ENCODE assay signal across 13 cellular contexts in the genomic region with DNA sequence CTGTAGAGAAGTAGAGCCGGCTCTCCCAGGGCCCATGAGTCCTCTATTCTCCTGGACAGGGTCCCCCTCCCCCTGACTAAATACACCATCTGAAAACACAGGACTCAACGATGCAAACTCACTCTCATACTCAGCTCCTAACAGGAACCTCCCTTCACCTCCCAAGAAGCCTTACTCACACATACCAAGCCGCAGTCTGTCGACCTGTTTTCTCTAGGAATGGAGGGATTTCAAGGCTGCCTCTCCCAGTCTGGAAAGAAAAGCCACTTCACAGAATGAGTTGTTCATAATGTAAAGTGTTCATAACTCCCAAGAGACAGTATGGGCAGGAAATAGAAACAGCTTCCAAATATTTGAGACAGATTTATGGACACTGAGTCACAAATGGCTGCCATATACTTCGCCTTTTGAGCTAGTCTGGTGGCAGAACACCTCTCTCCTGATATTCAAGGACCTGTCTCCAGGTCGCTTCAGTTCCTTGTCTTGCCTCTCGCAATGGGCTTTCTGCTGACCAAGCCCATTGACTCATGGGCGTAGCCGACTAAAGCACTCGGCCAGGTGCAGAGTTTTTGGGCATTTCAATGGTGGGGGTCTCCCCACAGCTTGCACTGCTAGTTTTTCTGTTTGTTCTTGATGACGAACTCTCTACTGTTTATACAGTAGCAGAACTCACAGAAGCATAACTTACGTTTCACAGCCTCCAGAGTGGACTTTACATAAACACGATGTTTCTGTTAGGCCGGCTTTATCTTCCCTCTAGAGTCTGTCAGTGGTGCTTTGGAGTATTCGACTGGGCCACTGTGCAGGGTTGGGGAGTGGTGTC. TPM values are rescaled to one million over a fixed set of nuclear protein-coding genes. Genes with fewer than 3 reads are reported as not detected.
A peak's percentile ranks its signal among the peaks of the same experiment; 100 is the strongest.
DNase-seq lines count a peak whose midpoint lies in the region; ATAC-seq, FAIRE-seq and TF ChIP-seq lines count a peak whose summit lies in the region.
"Had no signal": no experiment of that assay in that cellular context is flagged by ENCODE, and none has a peak within 500 bp of the region (broad histone marks: within the 10 kb centered on the region; RNA-seq: fewer than 3 reads in every experiment).

No MANE protein-coding gene starts in this region.

- H3K27me3 Mint-ChIP-seq in astrocyte (ENCODE audit: low read depth, unreplicated experiment) = no peaks in the 10 kb centered on the region
- no peaks in the 10 kb centered on the region for H3K27me3 Mint-ChIP-seq in activated CD8-positive, alpha-beta T cell treated with anti-CD3 and anti-CD28 coated beads, Interleukin-2, amount 10 ng/mL, durations not matched to agents 7 days and 5 days (ENCODE audit: low read depth)
- peaks cover 3% of the 10 kb centered on the region for H3K27me3 Mint-ChIP-seq in activated CD4-positive, alpha-beta memory T cell treated with anti-CD3 and anti-CD28 coated beads for 36 hours

- peak overlapping the region; percentile 97 for H3K27ac ChIP-seq in astrocyte (ENCODE audit: low read depth, low read length)
- peak overlapping the region in 1 of 2 donors; percentile 33 for H3K27ac ChIP-seq in left lung
- peak overlapping the region; percentile 95 to 97 for H3K27ac ChIP-seq in thoracic aorta
- H3K27ac ChIP-seq in OCI-LY7 (ENCODE audit: low read depth, low read length, poor library complexity, severe bottlenecking) = no peak overlapping the region

- no peak overlapping the region for H3K4me3 Mint-ChIP-seq in astrocyte (ENCODE audit: unreplicated experiment)
- H3K4me3 Mint-ChIP-seq in activated CD8-positive, alpha-beta T cell treated with anti-CD3 and anti-CD28 coated beads, Interleukin-2, amount 10 ng/mL, durations not matched to agents 7 days and 5 days = no peak overlapping the region
- no peak overlapping the region for H3K4me3 Mint-ChIP-seq in activated CD4-positive, alpha-beta memory T cell treated with anti-CD3 and anti-CD28 coated beads for 36 hours
- H3K4me3 Mint-ChIP-seq: T-helper 2 cell treated with Interferon-gamma antibody and Interleukin-4, amounts not matched to agents 5 μg/mL and 100 μg/mL, for 36 hours had no signal

- H3K79me2 ChIP-seq in astrocyte (ENCODE audit: insufficient read depth, low read length) (peaks cover 26% of the 10 kb centered on the region), OCI-LY7 (ENCODE audit: insufficient read depth, low read depth, low read length) (no peaks in the 10 kb centered on the region)

- no peaks in the 10 kb centered on the region for H3K9me3 ChIP-seq in astrocyte (ENCODE audit: insufficient read depth, low read depth, low read length)
- H3K9me3 ChIP-seq in left lung = no peaks in the 10 kb centered on the region
- H3K9me3 ChIP-seq in thoracic aorta = no peaks in the 10 kb centered on the region
- H3K9me3 ChIP-seq in OCI-LY7 (ENCODE audit: low read length) = no peaks in the 10 kb centered on the region
- H3K9me3 ChIP-seq: upper lobe of left lung had no signal

- H3K27ac Mint-ChIP-seq in astrocyte (ENCODE audit: unreplicated experiment) = peak overlapping the region; percentile 92
- H3K27ac Mint-ChIP-seq in activated CD8-positive, alpha-beta T cell treated with anti-CD3 and anti-CD28 coated beads, Interleukin-2, amount 10 ng/mL, durations not matched to agents 7 days and 5 days = no peak overlapping the region
- no peak overlapping the region for H3K27ac Mint-ChIP-seq in activated CD4-positive, alpha-beta memory T cell treated with anti-CD3 and anti-CD28 coated beads for 36 hours
- H3K27ac Mint-ChIP-seq: T-helper 2 cell treated with Interferon-gamma antibody and Interleukin-4, amounts not matched to agents 5 μg/mL and 100 μg/mL, for 36 hours had no signal

- H2AFZ ChIP-seq in astrocyte (ENCODE audit: low read depth, low read length) = peak overlapping the region; percentile 2
- no peak overlapping the region for H2AFZ ChIP-seq in OCI-LY7 (ENCODE audit: low read length)

- no peaks in the 10 kb centered on the region for H3K27me3 ChIP-seq in astrocyte (ENCODE audit: insufficient read depth, low read length)
- H3K27me3 ChIP-seq in left lung = no peaks in the 10 kb centered on the region
- H3K27me3 ChIP-seq in thoracic aorta (replicated peaks; ENCODE audit: insufficient read depth) = no peaks in the 10 kb centered on the region
- H3K27me3 ChIP-seq: upper lobe of left lung had no signal

- peak; percentile 100 for FAIRE-seq in astrocyte (lab: Jason Lieb, UNC)

- DNase-seq in HCEC 1CT (peak; percentile 83), astrocyte (ENCODE audit: low read depth) (peak; percentile 90), left lung (no peak), thoracic aorta (ENCODE audit: low spot score) (no peak), OCI-LY7 (ENCODE audit: low spot score) (no peak)
- DNase-seq in activated CD8-positive, alpha-beta T cell treated with anti-CD3 and anti-CD28 coated beads, Interleukin-2, amount 10 ng/mL, durations not matched to agents 7 days and 5 days = no peak
- no peak for DNase-seq in activated CD4-positive, alpha-beta memory T cell treated with anti-CD3 and anti-CD28 coated beads for 36 hours
- DNase-seq: activated T-cell treated with anti-CD3 and anti-CD28 coated beads, Interleukin-2, amount 50 U/mL, for 1 hour; DMS79; NCI-H748 treated with DMSO at 0.1 percent for 48 hours; upper lobe of left lung had no signal

- H4K20me1 ChIP-seq in astrocyte (ENCODE audit: insufficient read depth, low read length) (peaks cover 22% of the 10 kb centered on the region), OCI-LY7 (ENCODE audit: insufficient read depth, low read length) (no peaks in the 10 kb centered on the region)

- intact Hi-C loops in left lung (cut with DNase I) = no loop called here
- intact Hi-C loops in OCI-LY7 (cut with micrococcal nuclease; ENCODE audit: unreplicated experiment) = no loop called here
- intact Hi-C loops in activated CD4-positive, alpha-beta memory T cell treated with anti-CD3 and anti-CD28 coated beads for 36 hours (cut with micrococcal nuclease) = no loop called here

- peak; percentile 7 for ATAC-seq in left lung
- ATAC-seq in thoracic aorta (ENCODE audit: insufficient number of reproducible peaks, low FRiP score, low read depth) = no peak
- ATAC-seq in HG03469 (IDR thresholded peaks at IDR 0.05; ENCODE audit: unreplicated experiment) = no peak
- no peak for ATAC-seq in activated CD8-positive, alpha-beta T cell treated with anti-CD3 and anti-CD28 coated beads, Interleukin-2, amount 10 ng/mL, durations not matched to agents 7 days and 5 days

- H3K9ac ChIP-seq in astrocyte (ENCODE audit: low read length) = peak overlapping the region; percentile 93

- H3K4me1 ChIP-seq in astrocyte (ENCODE audit: insufficient read depth, low read length) (peaks cover 39% of the 10 kb centered on the region), left lung (no peaks in the 10 kb centered on the region), thoracic aorta (ENCODE audit: control insufficient read depth in 1 of 2, low read depth in 2 of 2) (peaks cover 7 to 44% of the 10 kb centered on the region in 2 donors), OCI-LY7 (ENCODE audit: insufficient read depth, low read length, poor library complexity, severe bottlenecking) (no peaks in the 10 kb centered on the region)

- H3K9me2 ChIP-seq in OCI-LY7 (ENCODE audit: insufficient read depth, low read length) = no peaks in the 10 kb centered on the region

- no peaks in the 10 kb centered on the region for H3K36me3 ChIP-seq in astrocyte (ENCODE audit: insufficient read depth, low read length)
- H3K36me3 ChIP-seq in left lung = no peaks in the 10 kb centered on the region
- peaks cover 17% of the 10 kb centered on the region for H3K36me3 ChIP-seq in thoracic aorta
- no peaks in the 10 kb centered on the region for H3K36me3 ChIP-seq in OCI-LY7 (ENCODE audit: insufficient read depth, low read length)
- H3K36me3 ChIP-seq: upper lobe of left lung had no signal

- H3K4me1 Mint-ChIP-seq in astrocyte (ENCODE audit: low read depth, unreplicated experiment) = peaks cover 55% of the 10 kb centered on the region
- H3K4me1 Mint-ChIP-seq in activated CD8-positive, alpha-beta T cell treated with anti-CD3 and anti-CD28 coated beads, Interleukin-2, amount 10 ng/mL, durations not matched to agents 7 days and 5 days (ENCODE audit: low read depth) = no peaks in the 10 kb centered on the region
- no peaks in the 10 kb centered on the region for H3K4me1 Mint-ChIP-seq in activated CD4-positive, alpha-beta memory T cell treated with anti-CD3 and anti-CD28 coated beads for 36 hours (ENCODE audit: low read depth)

- no TSS peak for BruUV-seq in OCI-LY7 (replicated peaks; lab: Mats Ljungman, UMichigan)

- H3K4me3 ChIP-seq in astrocyte (ENCODE audit: insufficient read depth, low read depth, low read length) (peak overlapping the region; percentile 1), left lung (no peak overlapping the region), thoracic aorta (peak overlapping the region; percentile 2), OCI-LY7 (ENCODE audit: low read depth, low read length, poor library complexity, severe bottlenecking) (no peak overlapping the region)
- H3K4me3 ChIP-seq: upper lobe of left lung had no signal

- H3K9me3 Mint-ChIP-seq in astrocyte (ENCODE audit: unreplicated experiment) = no peaks in the 10 kb centered on the region
- H3K9me3 Mint-ChIP-seq in activated CD8-positive, alpha-beta T cell treated with anti-CD3 and anti-CD28 coated beads, Interleukin-2, amount 10 ng/mL, durations not matched to agents 7 days and 5 days (ENCODE audit: insufficient read depth) = no peaks in the 10 kb centered on the region
- H3K9me3 Mint-ChIP-seq in activated CD4-positive, alpha-beta memory T cell treated with anti-CD3 and anti-CD28 coated beads for 36 hours = no peaks in the 10 kb centered on the region
- H3K9me3 Mint-ChIP-seq: T-helper 2 cell treated with Interferon-gamma antibody and Interleukin-4, amounts not matched to agents 5 μg/mL and 100 μg/mL, for 36 hours had no signal

- H3K4me2 ChIP-seq in astrocyte (ENCODE audit: low read length) (peak overlapping the region; percentile 96), OCI-LY7 (ENCODE audit: low read length) (no peak overlapping the region)

- TF ChIP-seq CTCF in astrocyte (IDR thresholded peaks at IDR 0.05; ENCODE audit: insufficient read depth, low read depth, low read length) (no peak), left lung (IDR thresholded peaks at IDR 0.05) (no peak), thoracic aorta (IDR thresholded peaks at IDR 0.05) (no peak), OCI-LY7 (conservative IDR thresholded peaks at IDR 0.05; ENCODE audit: low read length) (no peak)

- POLR2A ChIA-PET in activated CD8-positive, alpha-beta T cell treated with anti-CD3 and anti-CD28 coated beads, Interleukin-2, amount 10 ng/mL, durations not matched to agents 7 days and 5 days (lab: Charles Lee) = no interaction called here
- POLR2A ChIA-PET in OCI-LY7 (lab: Charles Lee) = no interaction called here
- POLR2A ChIA-PET in activated CD4-positive, alpha-beta memory T cell treated with anti-CD3 and anti-CD28 coated beads for 36 hours (lab: Charles Lee) = no interaction called here

- CTCF ChIA-PET in activated CD8-positive, alpha-beta T cell treated with anti-CD3 and anti-CD28 coated beads, Interleukin-2, amount 10 ng/mL, durations not matched to agents 7 days and 5 days (lab: Charles Lee) = interaction anchor here (0.9 kb wide), 1 partner anchor 36 kb away, joined by 4 read pairs; no protein-coding TSS in a partner anchor
- CTCF ChIA-PET in OCI-LY7 (lab: Charles Lee; ENCODE audit: unreplicated experiment) = no interaction called here
- CTCF ChIA-PET in activated CD4-positive, alpha-beta memory T cell treated with anti-CD3 and anti-CD28 coated beads for 36 hours (lab: Charles Lee) = interaction anchor here (0.8 kb wide), 1 partner anchor 22 kb away, joined by 3 read pairs; no protein-coding TSS in a partner anchor

- no peaks in the 10 kb centered on the region for H3K36me3 Mint-ChIP-seq in astrocyte (ENCODE audit: low read depth, unreplicated experiment)
- H3K36me3 Mint-ChIP-seq in activated CD8-positive, alpha-beta T cell treated with anti-CD3 and anti-CD28 coated beads, Interleukin-2, amount 10 ng/mL, durations not matched to agents 7 days and 5 days (ENCODE audit: low read depth) = no peaks in the 10 kb centered on the region
- no peaks in the 10 kb centered on the region for H3K36me3 Mint-ChIP-seq in activated CD4-positive, alpha-beta memory T cell treated with anti-CD3 and anti-CD28 coated beads for 36 hours

RNA-seq across cellular contexts. Expression of a gene that starts 25.0 kb away (rescaled TPM):
- 0.54 and 0.60 TPM in 2 replicates for total RNA-seq in astrocyte
- under 1 TPM in 1 of 2 donors, not detected in 1; 0.42 TPM for total RNA-seq in left lung
- 1 to 10 TPM; 1.9 to 7.1 TPM for total RNA-seq in thoracic aorta
- not detected for total RNA-seq in activated CD8-positive, alpha-beta T cell treated with anti-CD3 and anti-CD28 coated beads, Interleukin-2, amount 10 ng/mL, durations not matched to agents 7 days and 5 days
- not detected in 2 replicates for total RNA-seq in OCI-LY7 (2014; rRNA removed; shearing (Covaris generic))
- not detected in 2 replicates for total RNA-seq in OCI-LY7 (2022)
- not detected for total RNA-seq in activated CD4-positive, alpha-beta memory T cell treated with anti-CD3 and anti-CD28 coated beads for 36 hours

RNA-seq across cellular contexts. Expression of a gene that starts 46.3 kb away (rescaled TPM):
- total RNA-seq in astrocyte (16.6 and 21.8 TPM in 2 replicates), left lung (10 to 100 TPM in 1 of 2 donors, 1 to 10 TPM in 1; 9.0 to 10.5 TPM), thoracic aorta (1 to 10 TPM; 7.3 to 7.8 TPM), OCI-LY7 (2022) (32.3 and 33.3 TPM in 2 replicates)
- 10 to 100 TPM; 33.9 to 35.0 TPM for total RNA-seq in activated CD8-positive, alpha-beta T cell treated with anti-CD3 and anti-CD28 coated beads, Interleukin-2, amount 10 ng/mL, durations not matched to agents 7 days and 5 days
- total RNA-seq in OCI-LY7 (2014; rRNA removed; shearing (Covaris generic)) = 18.5 and 22.5 TPM in 2 replicates
- total RNA-seq in activated CD4-positive, alpha-beta memory T cell treated with anti-CD3 and anti-CD28 coated beads for 36 hours = 10 to 100 TPM; 21.8 to 24.0 TPM

RNA-seq across cellular contexts. Expression of a gene that starts 58.8 kb away (rescaled TPM):
- total RNA-seq in astrocyte (26.0 and 30.0 TPM in 2 replicates), left lung (10 to 100 TPM; 12.3 to 15.9 TPM), thoracic aorta (1 to 10 TPM; 7.9 to 9.7 TPM), OCI-LY7 (2022) (37.3 and 41.5 TPM in 2 replicates)
- 10 to 100 TPM; 29.9 to 30.0 TPM for total RNA-seq in activated CD8-positive, alpha-beta T cell treated with anti-CD3 and anti-CD28 coated beads, Interleukin-2, amount 10 ng/mL, durations not matched to agents 7 days and 5 days
- 17.4 and 28.3 TPM in 2 replicates for total RNA-seq in OCI-LY7 (2014; rRNA removed; shearing (Covaris generic))
- 10 to 100 TPM; 32.9 to 37.2 TPM for total RNA-seq in activated CD4-positive, alpha-beta memory T cell treated with anti-CD3 and anti-CD28 coated beads for 36 hours

Comparison
In these comparisons a context has a peak if more than half of its experiments do, and no peak if none do; other contexts are left out.
1. DNase-seq: peak in HCEC 1CT (single experiment) and astrocyte (single experiment); none in left lung (0 of 2), thoracic aorta (single experiment), activated CD8-positive, alpha-beta T cell treated with anti-CD3 and anti-CD28 coated beads, Interleukin-2, amount 10 ng/mL, durations not matched to agents 7 days and 5 days (single experiment), OCI-LY7 (single experiment) and activated CD4-positive, alpha-beta memory T cell treated with anti-CD3 and anti-CD28 coated beads for 36 hours (single experiment).
2. H3K4me3 ChIP-seq: peak in astrocyte (single experiment) and thoracic aorta (single experiment); none in left lung (0 of 2) and OCI-LY7 (single experiment).